ENCODE assay signal across 2 cellular contexts in the genomic region with DNA sequence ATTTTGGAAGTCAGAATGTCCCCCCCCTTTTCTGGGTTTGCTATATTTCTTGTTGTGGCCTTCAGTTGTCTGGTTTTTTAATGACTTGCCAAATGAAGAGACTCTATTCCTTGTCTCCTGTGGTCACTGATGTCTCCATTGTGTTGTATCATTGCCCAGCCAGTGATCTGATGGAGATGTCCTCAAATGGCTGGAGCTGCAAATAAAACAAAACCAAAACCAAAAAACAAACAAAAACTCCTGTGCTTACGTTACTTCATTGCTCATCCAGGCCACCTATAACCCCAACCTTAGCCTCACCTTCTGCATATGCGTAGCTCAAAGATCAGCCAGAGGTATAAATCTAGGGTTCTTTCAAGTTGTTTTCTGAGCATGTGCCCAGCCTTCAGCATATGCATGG.
TF ChIP-seq lines count a peak whose summit lies in the region.

No MANE protein-coding gene starts in this region.

TF ChIP-seq in liver, 16 proteins besides CTCF, POLR2A, EP300 and RAD21:
- no peak for TF ChIP-seq JUND (IDR thresholded peaks at IDR 0.05)
- TF ChIP-seq RXRA (IDR thresholded peaks at IDR 0.05) = peak; percentile 55 to 59
- TF ChIP-seq SP1 (IDR thresholded peaks at IDR 0.05) = peak; percentile 19
- no peak for TF ChIP-seq FOXA1 (IDR thresholded peaks at IDR 0.05)
- TF ChIP-seq FOXA2 (IDR thresholded peaks at IDR 0.05) = no peak
- no peak for TF ChIP-seq REST (IDR thresholded peaks at IDR 0.05)
- TF ChIP-seq, protein P1, sequence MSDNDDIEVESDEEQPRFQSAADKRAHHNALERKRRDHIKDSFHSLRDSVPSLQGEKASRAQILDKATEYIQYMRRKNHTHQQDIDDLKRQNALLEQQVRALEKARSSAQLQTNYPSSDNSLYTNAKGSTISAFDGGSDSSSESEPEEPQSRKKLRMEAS (IDR thresholded peaks at IDR 0.05) = no peak
- TF ChIP-seq, protein P2, sequence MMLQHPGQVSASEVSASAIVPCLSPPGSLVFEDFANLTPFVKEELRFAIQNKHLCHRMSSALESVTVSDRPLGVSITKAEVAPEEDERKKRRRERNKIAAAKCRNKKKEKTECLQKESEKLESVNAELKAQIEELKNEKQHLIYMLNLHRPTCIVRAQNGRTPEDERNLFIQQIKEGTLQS (IDR thresholded peaks at IDR 0.05) = peak; percentile 57
- no peak for TF ChIP-seq NR2F2 (IDR thresholded peaks at IDR 0.05)
- no peak for TF ChIP-seq EGR1 (IDR thresholded peaks at IDR 0.05; ENCODE audit: low read depth in 2 of 2)
- TF ChIP-seq TAF1 (conservative IDR thresholded peaks at IDR 0.05) = no peak
- TF ChIP-seq HNF4A (conservative IDR thresholded peaks at IDR 0.05) = peak; percentile 29 to 36
- no peak for TF ChIP-seq YY1 (IDR thresholded peaks at IDR 0.05)
- TF ChIP-seq HNF4G (IDR thresholded peaks at IDR 0.05) = no peak
- TF ChIP-seq, protein P3, sequence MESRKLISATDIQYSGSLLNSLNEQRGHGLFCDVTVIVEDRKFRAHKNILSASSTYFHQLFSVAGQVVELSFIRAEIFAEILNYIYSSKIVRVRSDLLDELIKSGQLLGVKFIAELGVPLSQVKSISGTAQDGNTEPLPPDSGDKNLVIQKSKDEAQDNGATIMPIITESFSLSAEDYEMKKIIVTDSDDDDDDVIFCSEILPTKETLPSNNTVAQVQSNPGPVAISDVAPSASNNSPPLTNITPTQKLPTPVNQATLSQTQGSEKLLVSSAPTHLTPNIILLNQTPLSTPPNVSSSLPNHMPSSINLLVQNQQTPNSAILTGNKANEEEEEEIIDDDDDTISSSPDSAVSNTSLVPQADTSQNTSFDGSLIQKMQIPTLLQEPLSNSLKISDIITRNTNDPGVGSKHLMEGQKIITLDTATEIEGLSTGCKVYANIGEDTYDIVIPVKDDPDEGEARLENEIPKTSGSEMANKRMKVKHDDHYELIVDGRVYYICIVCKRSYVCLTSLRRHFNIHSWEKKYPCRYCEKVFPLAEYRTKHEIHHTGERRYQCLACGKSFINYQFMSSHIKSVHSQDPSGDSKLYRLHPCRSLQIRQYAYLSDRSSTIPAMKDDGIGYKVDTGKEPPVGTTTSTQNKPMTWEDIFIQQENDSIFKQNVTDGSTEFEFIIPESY (IDR thresholded peaks at IDR 0.05) = no peak
- TF ChIP-seq GABPA (IDR thresholded peaks at IDR 0.05 in 1 of 2, conservative IDR thresholded peaks at IDR 0.05 in 1 of 2) = no peak

TF ChIP-seq in HepG2, 621 proteins besides CTCF, POLR2A, EP300 and RAD21:
- TF ChIP-seq TRIM24 (CRISPR knock-in tag; IDR thresholded peaks at IDR 0.05) (no peak), ZFP37 (CRISPR knock-in tag; IDR thresholded peaks at IDR 0.05; ENCODE audit: borderline replicate concordance) (no peak), REL (CRISPR knock-in tag; conservative IDR thresholded peaks at IDR 0.05) (no peak), GATAD2A (CRISPR knock-in tag; IDR thresholded peaks at IDR 0.05) (no peak), ZGPAT (CRISPR knock-in tag; IDR thresholded peaks at IDR 0.05) (no peak), PCBP2 (optimal IDR thresholded peaks at IDR 0.05; ENCODE audit: low read depth, low read length, poor library complexity, severe bottlenecking) (no peak), ZNF747 (CRISPR knock-in tag; IDR thresholded peaks at IDR 0.05; ENCODE audit: borderline replicate concordance) (no peak), NKX3-1 (CRISPR knock-in tag; IDR thresholded peaks at IDR 0.05) (no peak), CHCHD3 (CRISPR knock-in tag; IDR thresholded peaks at IDR 0.05) (no peak)
- TF ChIP-seq, protein P4, sequence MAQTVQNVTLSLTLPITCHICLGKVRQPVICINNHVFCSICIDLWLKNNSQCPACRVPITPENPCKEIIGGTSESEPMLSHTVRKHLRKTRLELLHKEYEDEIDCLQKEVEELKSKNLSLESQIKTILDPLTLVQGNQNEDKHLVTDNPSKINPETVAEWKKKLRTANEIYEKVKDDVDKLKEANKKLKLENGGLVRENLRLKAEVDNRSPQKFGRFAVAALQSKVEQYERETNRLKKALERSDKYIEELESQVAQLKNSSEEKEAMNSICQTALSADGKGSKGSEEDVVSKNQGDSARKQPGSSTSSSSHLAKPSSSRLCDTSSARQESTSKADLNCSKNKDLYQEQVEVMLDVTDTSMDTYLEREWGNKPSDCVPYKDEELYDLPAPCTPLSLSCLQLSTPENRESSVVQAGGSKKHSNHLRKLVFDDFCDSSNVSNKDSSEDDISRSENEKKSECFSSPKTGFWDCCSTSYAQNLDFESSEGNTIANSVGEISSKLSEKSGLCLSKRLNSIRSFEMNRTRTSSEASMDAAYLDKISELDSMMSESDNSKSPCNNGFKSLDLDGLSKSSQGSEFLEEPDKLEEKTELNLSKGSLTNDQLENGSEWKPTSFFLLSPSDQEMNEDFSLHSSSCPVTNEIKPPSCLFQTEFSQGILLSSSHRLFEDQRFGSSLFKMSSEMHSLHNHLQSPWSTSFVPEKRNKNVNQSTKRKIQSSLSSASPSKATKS (CRISPR knock-in tag; IDR thresholded peaks at IDR 0.05) = no peak
